18 cellular contexts compared by ENCODE assay signal in genomic region chr12:1680804-1681492, GRCh38. TPM values are rescaled to one million over a fixed set of nuclear protein-coding genes. Genes with fewer than 3 reads are reported as not detected.
DNase-seq lines count a peak whose midpoint lies in the region; FAIRE-seq and TF ChIP-seq lines count a peak whose summit lies in the region.
"Had no signal": no experiment of that assay in that cellular context is flagged by ENCODE, and none has a peak within 500 bp of the region (broad histone marks: within the 10 kb centered on the region; RNA-seq: fewer than 3 reads in every experiment).

No MANE protein-coding gene starts in this region.

- H3K36me3 ChIP-seq in parathyroid adenoma (ENCODE audit: control insufficient read depth, insufficient read depth, low read length) (no peaks in the 10 kb centered on the region), MG63 (no peaks in the 10 kb centered on the region)
- H3K36me3 ChIP-seq: neural progenitor cell, vagina had no signal

- H3K9ac ChIP-seq in parathyroid adenoma, result no peak overlapping the region
- H3K9ac ChIP-seq: neural progenitor cell had no signal

- no peaks in the 10 kb centered on the region for H3K79me2 ChIP-seq in parathyroid adenoma

- H3K27ac ChIP-seq in VCaP, result peak overlapping the region; percentile 13; the same call in 1 of the 2 replicates
- H3K27ac ChIP-seq in parathyroid adenoma, result peak overlapping the region; percentile 27
- H3K27ac ChIP-seq: neural progenitor cell, vagina had no signal

- H3K4me3 ChIP-seq in fibroblast of pulmonary artery (replicated peaks; ENCODE audit: low read depth, low read length) (no peak overlapping the region), parathyroid adenoma (ENCODE audit: low read depth, low read length) (no peak overlapping the region), MG63 (no peak overlapping the region)
- H3K4me3 ChIP-seq: neural progenitor cell, vagina had no signal

- DNase-seq in EH (ENCODE audit: low read depth) (peak; percentile 33), fibroblast of pulmonary artery (ENCODE audit: low read depth) (peak; percentile 51), HUDEP-2 (lab: John Stamatoyannopoulos, UW; ENCODE audit: unreplicated experiment in 76 of 76) (no peak), G401 (ENCODE audit: low spot score) (no peak), RCC 7860 (ENCODE audit: low spot score) (no peak), MG63 (no peak)
- DNase-seq: ACHN; activated CD4-positive, alpha-beta T cell treated with anti-CD3 and anti-CD28 coated beads for 1 hour; activated CD8-positive, alpha-beta memory T cell treated with anti-CD3 and anti-CD28 coated beads, Interleukin-2, amount 10 ng/mL, durations not matched to agents 7 days and 5 days; CD4-positive, alpha-beta T cell; DMS79; NCI-H187; SHP77 treated with DMSO at 0.1 percent for 48 hours had no signal

- H3K27me3 ChIP-seq in parathyroid adenoma (ENCODE audit: control insufficient read depth, insufficient read depth, low read length) (no peaks in the 10 kb centered on the region), MG63 (no peaks in the 10 kb centered on the region)
- H3K27me3 ChIP-seq: neural progenitor cell, vagina had no signal

- FAIRE-seq in RCC 7860 (lab: Jason Lieb, UNC), result no peak
- FAIRE-seq: H1 had no signal

- peaks cover 4% of the 10 kb centered on the region for H3K4me1 ChIP-seq in parathyroid adenoma
- H3K4me1 ChIP-seq: vagina had no signal

- H3K9me3 ChIP-seq in parathyroid adenoma (ENCODE audit: control insufficient read depth, low read length) (no peaks in the 10 kb centered on the region), MG63 (peaks cover 2% of the 10 kb centered on the region; the same call in 1 of the 2 replicates)
- H3K9me3 ChIP-seq: vagina had no signal

- in situ Hi-C loops in G401 (cut with HindIII; ENCODE audit: low sequenced_read_pairs), result no loop called here

- TF ChIP-seq CTCF in VCaP (conservative IDR thresholded peaks at IDR 0.05) (no peak), fibroblast of pulmonary artery (IDR thresholded peaks at IDR 0.05; ENCODE audit: low read length, missing control alignments) (no peak), parathyroid adenoma (IDR thresholded peaks at IDR 0.05) (no peak)

- H3K4me2 ChIP-seq in parathyroid adenoma (ENCODE audit: low read length), result no peak overlapping the region
- H3K4me2 ChIP-seq: neural progenitor cell had no signal

- peak overlapping the region; percentile 40 for H2AFZ ChIP-seq in parathyroid adenoma
- H2AFZ ChIP-seq: neural progenitor cell had no signal

RNA-seq across cellular contexts. Expression of gene ADIPOR2, which starts 9.9 kb away (rescaled TPM):
- total RNA-seq in G401 (2014; rRNA removed; shearing (Covaris generic)), result 36.2 and 46.7 TPM in 2 replicates
- 41.6 and 50.4 TPM in 2 replicates for total RNA-seq in MG63 (2014; rRNA removed; shearing (Covaris generic); ENCODE audit: low replicate concordance)

RNA-seq across cellular contexts. Expression of gene WNT5B, which starts 51.9 kb away (rescaled TPM):
- 8.0 and 13.5 TPM in 2 replicates for total RNA-seq in G401 (2014; rRNA removed; shearing (Covaris generic))
- 208 and 341 TPM in 2 replicates for total RNA-seq in MG63 (2014; rRNA removed; shearing (Covaris generic); ENCODE audit: low replicate concordance)
- total RNA-seq: CD4-positive, alpha-beta T cell had no signal

Comparison
In these comparisons a context has a peak if more than half of its experiments do, and no peak if none do; other contexts are left out.
1. DNase-seq: peak in EH (single experiment) and fibroblast of pulmonary artery (single experiment); none in HUDEP-2 (0 of 76), G401 (single experiment), RCC 7860 (single experiment) and MG63 (single experiment).
2. RNA of gene WNT5B, which starts 51.9 kb away (total RNA-seq): 208 to 341 TPM in MG63; 8.0 to 13.5 TPM in G401; every median in the first group is over 10 times any median in the second.